ENCODE assay signal across 1 cellular context in genomic region chr17:58120195-58120822, GRCh38.
TF ChIP-seq lines count a peak whose summit lies in the region.

No MANE protein-coding gene starts in this region.

TF ChIP-seq in HepG2, 621 proteins besides CTCF, POLR2A, EP300 and RAD21 (continued from another document and continues in another):
- TF ChIP-seq LBX2 (CRISPR knock-in tag; IDR thresholded peaks at IDR 0.05; ENCODE audit: borderline replicate concordance) (no peak), POLR2AphosphoS5 (IDR thresholded peaks at IDR 0.05; ENCODE audit: low read depth, low read length) (no peak), ZNF383 (CRISPR knock-in tag; IDR thresholded peaks at IDR 0.05; ENCODE audit: borderline replicate concordance) (no peak), ATF2 (CRISPR knock-in tag; IDR thresholded peaks at IDR 0.05) (no peak), ZNF607 (CRISPR knock-in tag; IDR thresholded peaks at IDR 0.05; ENCODE audit: borderline replicate concordance) (peak; percentile 83), ZNF562 (CRISPR knock-in tag; IDR thresholded peaks at IDR 0.05; ENCODE audit: borderline replicate concordance) (no peak), THYN1 (CRISPR knock-in tag; IDR thresholded peaks at IDR 0.05; ENCODE audit: borderline replicate concordance, low read depth) (no peak), SIN3A (IDR thresholded peaks at IDR 0.05; ENCODE audit: borderline replicate concordance, low read depth, low read length) (no peak), TBL1XR1 (IDR thresholded peaks at IDR 0.05; ENCODE audit: borderline replicate concordance, low read length, partially characterized antibody) (no peak), NFYB (CRISPR knock-in tag; IDR thresholded peaks at IDR 0.05) (peak; percentile 38; the same call in 1 of the 2 replicates), MTA3 (CRISPR knock-in tag; IDR thresholded peaks at IDR 0.05) (no peak), ZNF205 (CRISPR knock-in tag; IDR thresholded peaks at IDR 0.05) (0 out of 2 replicates have a peak, but pooled peaks have one; percentile 43), ZMYM2 (CRISPR knock-in tag; IDR thresholded peaks at IDR 0.05) (no peak), ZNF781 (CRISPR knock-in tag; IDR thresholded peaks at IDR 0.05; ENCODE audit: borderline replicate concordance, not compliant biosample characterization) (peak; percentile 79), SUZ12 (IDR thresholded peaks at IDR 0.05; ENCODE audit: low read depth, low read length) (no peak), ZBTB7A (CRISPR knock-in tag; IDR thresholded peaks at IDR 0.05) (no peak), HDAC2 (CRISPR knock-in tag; IDR thresholded peaks at IDR 0.05) (peak; percentile 73; the same call in 1 of the 2 replicates), ZSCAN12 (CRISPR knock-in tag; IDR thresholded peaks at IDR 0.05) (0 out of 2 replicates have a peak, but pooled peaks have one; percentile 70), ZSCAN22 (CRISPR knock-in tag; IDR thresholded peaks at IDR 0.05) (no peak), ZNF567 (CRISPR knock-in tag; IDR thresholded peaks at IDR 0.05; ENCODE audit: borderline replicate concordance) (no peak), KDM2A (CRISPR knock-in tag; IDR thresholded peaks at IDR 0.05; ENCODE audit: borderline replicate concordance, low read depth) (no peak), ZBTB10 (CRISPR knock-in tag; IDR thresholded peaks at IDR 0.05; ENCODE audit: borderline replicate concordance) (no peak), ELF3 (CRISPR knock-in tag; IDR thresholded peaks at IDR 0.05) (peak; percentile 67), IRF1 (CRISPR knock-in tag; IDR thresholded peaks at IDR 0.05; ENCODE audit: low read depth) (no peak), SRSF1 (optimal IDR thresholded peaks at IDR 0.05; ENCODE audit: low read depth, low read length) (no peak), STAG1 (CRISPR knock-in tag; IDR thresholded peaks at IDR 0.05) (no peak), HOMEZ (CRISPR knock-in tag; IDR thresholded peaks at IDR 0.05; ENCODE audit: low read depth) (peak; percentile 50; the same call in 1 of the 2 replicates), ZNF740 (CRISPR knock-in tag; IDR thresholded peaks at IDR 0.05) (no peak), REST (IDR thresholded peaks at IDR 0.05; ENCODE audit: borderline replicate concordance in 1 of 2, low read depth in 1 of 2, low read length in 2 of 2) (peak in 1 of 2 experiments; percentile 98), ZNF318 (CRISPR knock-in tag; IDR thresholded peaks at IDR 0.05) (no peak), NCOR1 (IDR thresholded peaks at IDR 0.05; ENCODE audit: borderline replicate concordance, low read length) (no peak), FOXM1 (CRISPR knock-in tag; IDR thresholded peaks at IDR 0.05) (no peak), ZNF331 (CRISPR knock-in tag; IDR thresholded peaks at IDR 0.05) (peak; percentile 85), PHF20 (CRISPR knock-in tag; IDR thresholded peaks at IDR 0.05) (no peak), HBP1 (CRISPR knock-in tag; IDR thresholded peaks at IDR 0.05; ENCODE audit: low read depth) (peak; percentile 97), ZNF784 (CRISPR knock-in tag; IDR thresholded peaks at IDR 0.05; ENCODE audit: borderline replicate concordance) (no peak)
